In genomic region chr6:54621285-54621684, GRCh38 we compare ENCODE assay signal across 8 cellular contexts.
DNase-seq lines count a peak whose midpoint lies in the region; ATAC-seq and TF ChIP-seq lines count a peak whose summit lies in the region.

No MANE protein-coding gene starts in this region.

- no peaks in the 10 kb centered on the region for H3F3A ChIP-seq in neural progenitor cell (ENCODE audit: low read depth)

- no peak overlapping the region for H3K4me3 Mint-ChIP-seq in neural progenitor cell
- no peak overlapping the region for H3K4me3 Mint-ChIP-seq in CD8-positive, alpha-beta memory T cell

- H4K20me1 ChIP-seq in neural progenitor cell (ENCODE audit: low read depth): no peaks in the 10 kb centered on the region

- no peak overlapping the region for H3K4me3 ChIP-seq in neural progenitor cell
- H3K4me3 ChIP-seq in spleen: no peak overlapping the region
- H3K4me3 ChIP-seq in CD8-positive, alpha-beta memory T cell (ENCODE audit: low read length): no peak overlapping the region

- ATAC-seq in GM19324 (IDR thresholded peaks at IDR 0.05; ENCODE audit: low FRiP score, unreplicated experiment) (peak; percentile 71), HG02973 (IDR thresholded peaks at IDR 0.05; ENCODE audit: unreplicated experiment) (peak; percentile 84)

- H3K27me3 Mint-ChIP-seq in neural progenitor cell (ENCODE audit: insufficient read depth, low read depth): peaks cover 2% of the 10 kb centered on the region
- H3K27me3 Mint-ChIP-seq in CD8-positive, alpha-beta memory T cell: no peaks in the 10 kb centered on the region

- no peaks in the 10 kb centered on the region for H3K36me3 Mint-ChIP-seq in neural progenitor cell
- no peaks in the 10 kb centered on the region for H3K36me3 Mint-ChIP-seq in CD8-positive, alpha-beta memory T cell

- H3K27ac ChIP-seq in neural progenitor cell (no peak overlapping the region), spleen (no peak overlapping the region)
- H3K27ac ChIP-seq in CD8-positive, alpha-beta memory T cell (ENCODE audit: low read depth, low read length): no peak overlapping the region

- POLR2A ChIA-PET in CD8-positive, alpha-beta memory T cell (lab: Charles Lee): no interaction called here

- DNase-seq in SK-N-DZ (ENCODE audit: low spot score) (peak; percentile 4), neural progenitor cell (ENCODE audit: low spot score) (peak; percentile 43), HuH-7 (ENCODE audit: low spot score) (no peak), spleen (no peak), occipital lobe (lab: John Stamatoyannopoulos, UW) (no peak)
- no peak for DNase-seq in CD8-positive, alpha-beta memory T cell

- H3K4me1 ChIP-seq in neural progenitor cell (no peaks in the 10 kb centered on the region), spleen (no peaks in the 10 kb centered on the region)
- H3K4me1 ChIP-seq in CD8-positive, alpha-beta memory T cell (ENCODE audit: insufficient read depth, low read length): no peaks in the 10 kb centered on the region

- H3K9me3 Mint-ChIP-seq in neural progenitor cell: no peaks in the 10 kb centered on the region
- H3K9me3 Mint-ChIP-seq in CD8-positive, alpha-beta memory T cell: peaks cover 0 to 9% (median 6%) of the 10 kb centered on the region in 5 donors

- H3K27me3 ChIP-seq in neural progenitor cell (no peaks in the 10 kb centered on the region), spleen (replicated peaks in 1 of 7) (no peaks in the 10 kb centered on the region)
- H3K27me3 ChIP-seq in CD8-positive, alpha-beta memory T cell (ENCODE audit: insufficient read depth, low read length, poor library complexity, severe bottlenecking): no peaks in the 10 kb centered on the region

- H2AFZ ChIP-seq in neural progenitor cell (replicated peaks): no peak overlapping the region

- H3K9me3 ChIP-seq in neural progenitor cell (ENCODE audit: low read depth) (no peaks in the 10 kb centered on the region), spleen (no peaks in the 10 kb centered on the region)
- H3K9me3 ChIP-seq in CD8-positive, alpha-beta memory T cell (ENCODE audit: low read length): no peaks in the 10 kb centered on the region

- no peak overlapping the region for H3K4me2 ChIP-seq in neural progenitor cell

- no peak overlapping the region for H3K9ac ChIP-seq in neural progenitor cell

- no peak for TF ChIP-seq POLR2A in spleen (IDR thresholded peaks at IDR 0.05)

- no peaks in the 10 kb centered on the region for H3K79me2 ChIP-seq in neural progenitor cell (ENCODE audit: low read depth)

- no peaks in the 10 kb centered on the region for H3K36me3 ChIP-seq in neural progenitor cell
- H3K36me3 ChIP-seq in spleen: no peaks in the 10 kb centered on the region
- no peaks in the 10 kb centered on the region for H3K36me3 ChIP-seq in CD8-positive, alpha-beta memory T cell (ENCODE audit: insufficient read depth, low read length)

- CTCF ChIA-PET in CD8-positive, alpha-beta memory T cell (lab: Charles Lee): no interaction called here

- intact Hi-C loops in spleen (cut with DNase I; ENCODE audit: low total_unique reads): no loop called here

- TF ChIP-seq CTCF in neural progenitor cell (IDR thresholded peaks at IDR 0.05) (peak; percentile 51), spleen (IDR thresholded peaks at IDR 0.05 in 8 of 11, conservative IDR thresholded peaks at IDR 0.05 in 3 of 11) (no peak)

- no peak overlapping the region for H3K27ac Mint-ChIP-seq in neural progenitor cell
- H3K27ac Mint-ChIP-seq in CD8-positive, alpha-beta memory T cell: no peak overlapping the region

- H3K4me1 Mint-ChIP-seq in neural progenitor cell: peaks cover 4% of the 10 kb centered on the region
- H3K4me1 Mint-ChIP-seq in CD8-positive, alpha-beta memory T cell: no peaks in the 10 kb centered on the region

Comparison
In these comparisons a context has a peak if more than half of its experiments do, and no peak if none do; other contexts are left out.
1. DNase-seq: peak in SK-N-DZ (single experiment) and neural progenitor cell (single experiment); none in HuH-7 (single experiment), spleen (single experiment), CD8-positive, alpha-beta memory T cell (0 of 5) and occipital lobe (single experiment).